1 cellular context compared by ENCODE assay signal in genomic region chr1:210330279-210330866, GRCh38.
A peak's percentile ranks its signal among the peaks of the same experiment; 100 is the strongest.
TF ChIP-seq lines count a peak whose summit lies in the region.

No MANE protein-coding gene starts in this region.

TF ChIP-seq in K562, 482 proteins besides CTCF, POLR2A, EP300 and RAD21 (continued from another document):
- no peak for TF ChIP-seq HINFP (tag; conservative IDR thresholded peaks at IDR 0.05; ENCODE audit: low read depth)
- 0 out of 2 replicates have a peak, but pooled peaks have one; percentile 16 for TF ChIP-seq FOXJ2 (tag; IDR thresholded peaks at IDR 0.05)
- TF ChIP-seq ESRRA (IDR thresholded peaks at IDR 0.05; ENCODE audit: borderline replicate concordance, low read depth) = no peak; the same call in 1 of the 2 replicates
- no peak for TF ChIP-seq ZNF695 (CRISPR knock-in tag; IDR thresholded peaks at IDR 0.05)
- TF ChIP-seq ASH1L (IDR thresholded peaks at IDR 0.05; ENCODE audit: borderline replicate concordance, low read depth, partially characterized antibody) = no peak
- no peak for TF ChIP-seq CBX3 (IDR thresholded peaks at IDR 0.05; ENCODE audit: borderline replicate concordance in 1 of 2, low read length in 2 of 2)
- TF ChIP-seq RCOR1 (IDR thresholded peaks at IDR 0.05; ENCODE audit: borderline replicate concordance in 1 of 2, low read depth in 2 of 2, low read length in 2 of 2) = 0 out of 4 replicates have a peak, but pooled peaks of 1 of the 2 experiments have one; percentile 6
- no peak for TF ChIP-seq RBM22 (IDR thresholded peaks at IDR 0.05; ENCODE audit: low read depth, low read length, poor library complexity, severe bottlenecking)
- TF ChIP-seq NR3C1 (CRISPR knock-in tag; IDR thresholded peaks at IDR 0.05) = no peak
- TF ChIP-seq MTA3 (IDR thresholded peaks at IDR 0.05; ENCODE audit: borderline replicate concordance) = no peak
- TF ChIP-seq SOX6 (IDR thresholded peaks at IDR 0.05) = peak; percentile 9; the same call in 1 of the 2 replicates
- no peak for TF ChIP-seq ZNF586 (CRISPR knock-in tag; conservative IDR thresholded peaks at IDR 0.05)
- TF ChIP-seq ZBTB34 (CRISPR knock-in tag; IDR thresholded peaks at IDR 0.05) = no peak
- no peak for TF ChIP-seq THRAP3 (IDR thresholded peaks at IDR 0.05; ENCODE audit: borderline replicate concordance)
- TF ChIP-seq ZNF239 (CRISPR knock-in tag; IDR thresholded peaks at IDR 0.05) = no peak
- TF ChIP-seq ZNF668 (CRISPR knock-in tag; IDR thresholded peaks at IDR 0.05) = no peak
- TF ChIP-seq NFIC (IDR thresholded peaks at IDR 0.05) = peak; percentile 70
- peak; percentile 44; the same call in 1 of the 2 replicates for TF ChIP-seq CBFA2T3 (IDR thresholded peaks at IDR 0.05)
- no peak for TF ChIP-seq ZNF395 (CRISPR knock-in tag; IDR thresholded peaks at IDR 0.05)
- TF ChIP-seq TAL1 (IDR thresholded peaks at IDR 0.05) = peak; percentile 24; the same call in 1 of the 2 replicates
- 0 out of 2 replicates have a peak, but pooled peaks have one; percentile 16 for TF ChIP-seq KLF16 (IDR thresholded peaks at IDR 0.05)
- no peak for TF ChIP-seq DLX4 (CRISPR knock-in tag; IDR thresholded peaks at IDR 0.05)
- no peak for TF ChIP-seq KLF6 (CRISPR knock-in tag; IDR thresholded peaks at IDR 0.05; ENCODE audit: borderline replicate concordance)
- no peak for TF ChIP-seq NFRKB (IDR thresholded peaks at IDR 0.05; ENCODE audit: low read depth)
- TF ChIP-seq ATF2 (CRISPR knock-in tag; IDR thresholded peaks at IDR 0.05) = no peak
- TF ChIP-seq MEF2A (IDR thresholded peaks at IDR 0.05; ENCODE audit: control insufficient read depth, low read depth, low read length) = no peak
- TF ChIP-seq ATF1 (CRISPR knock-in tag; IDR thresholded peaks at IDR 0.05) = no peak
- TF ChIP-seq ATF1 (tag; IDR thresholded peaks at IDR 0.05) = no peak
- no peak for TF ChIP-seq SMARCA4 (IDR thresholded peaks at IDR 0.05)
- TF ChIP-seq NONO (IDR thresholded peaks at IDR 0.05; ENCODE audit: low read depth in 2 of 2, low read length in 1 of 2) = no peak
- TF ChIP-seq SMAD4 (CRISPR knock-in tag; conservative IDR thresholded peaks at IDR 0.05) = no peak
- peak in 1 of 2 experiments; percentile 79; a peak in 2 of 4 replicates for TF ChIP-seq FOXA3 (CRISPR knock-in tag; conservative IDR thresholded peaks at IDR 0.05 in 1 of 2, IDR thresholded peaks at IDR 0.05 in 1 of 2)
- TF ChIP-seq ARID1B (IDR thresholded peaks at IDR 0.05) = peak; percentile 35; the same call in 1 of the 2 replicates
- peak; percentile 28; the same call in 1 of the 2 replicates for TF ChIP-seq TCF3 (CRISPR knock-in tag; IDR thresholded peaks at IDR 0.05)
- peak; percentile 53; the same call in 1 of the 2 replicates for TF ChIP-seq HMBOX1 (IDR thresholded peaks at IDR 0.05)
- peak; percentile 43; the same call in 1 of the 2 replicates for TF ChIP-seq SMARCE1 (IDR thresholded peaks at IDR 0.05)
